In genomic region chr14:91348861-91349465, GRCh38 we compare ENCODE assay signal across 8 cellular contexts.
DNase-seq lines count a peak whose midpoint lies in the region; ATAC-seq and TF ChIP-seq lines count a peak whose summit lies in the region.

No MANE protein-coding gene starts in this region.

- DNase-seq in CD14-positive monocyte (ENCODE audit: low spot score) = no peak
- peak in 1 of 34 experiments; percentile 43 for DNase-seq in T-cell
- no peak for DNase-seq in left colon
- DNase-seq in NCI-H69 (lab: John Stamatoyannopoulos, UW) = no peak
- DNase-seq in left cardiac atrium = no peak
- no peak for DNase-seq in stimulated activated CD4-positive, alpha-beta T cell treated with anti-CD3 and anti-CD28 coated beads, Interleukin-2, amount 100 ng/mL, for 48 hours

- H3K27ac Mint-ChIP-seq in CD14-positive monocyte = peak overlapping the region; percentile 63 to 90 (median 78)
- H3K27ac Mint-ChIP-seq in T-cell = peak overlapping the region; percentile 96 to 98

- ATAC-seq in GM19463 (IDR thresholded peaks at IDR 0.05; ENCODE audit: unreplicated experiment) = peak; percentile 3
- no peak for ATAC-seq in T-cell (replicated peaks in 1 of 4)
- peak; percentile 22 for ATAC-seq in left colon
- no peak for ATAC-seq in HG03460 (IDR thresholded peaks at IDR 0.05; ENCODE audit: unreplicated experiment)
- no peak for ATAC-seq in left cardiac atrium

- H3K27me3 Mint-ChIP-seq in CD14-positive monocyte (ENCODE audit: low read depth in 3 of 3) (no peaks in the 10 kb centered on the region), T-cell (no peaks in the 10 kb centered on the region)

- no peak for TF ChIP-seq CTCF in CD14-positive monocyte (IDR thresholded peaks at IDR 0.05)

- H3K4me3 Mint-ChIP-seq in CD14-positive monocyte (peak overlapping the region in 1 of 2 donors; percentile 48), T-cell (peak overlapping the region; percentile 59 to 87 (median 82))

- H3K4me1 Mint-ChIP-seq in CD14-positive monocyte (peaks cover 84% of the 10 kb centered on the region), T-cell (peaks cover 78 to 91% (median 86%) of the 10 kb centered on the region in 3 donors)

- H3K36me3 Mint-ChIP-seq in CD14-positive monocyte (peaks cover 37 to 43% of the 10 kb centered on the region in 2 donors), T-cell (peaks cover 16% of the 10 kb centered on the region)

- CTCF ChIA-PET in T-cell (lab: Charles Lee) = interaction anchor here (0.5 to 3.3 kb wide), 10 partner anchors 24 to 78 kb away, joined by 3 to 29 read pairs (median 6); no protein-coding TSS in a partner anchor

- POLR2A ChIA-PET in T-cell (lab: Charles Lee) = interaction anchor here (0.5 to 1.6 kb wide), 7 partner anchors 11 to 77 kb away, joined by 3 to 8 read pairs (median 4); no protein-coding TSS in a partner anchor

- intact Hi-C loops in CD14-positive monocyte (cut with micrococcal nuclease) (no loop called here), left colon (cut with DNase I, micrococcal nuclease) (no loop called here), left cardiac atrium (cut with DNase I) (no loop called here)

- H3K9me3 Mint-ChIP-seq in CD14-positive monocyte (peaks cover 0 to 1% (median 0%) of the 10 kb centered on the region in 7 donors), T-cell (no peaks in the 10 kb centered on the region)

Comparison
In these comparisons a context has a peak if more than half of its experiments do, and no peak if none do; other contexts are left out.
1. ATAC-seq: peak in GM19463 (single experiment) and left colon (single experiment); none in T-cell (0 of 4), HG03460 (single experiment) and left cardiac atrium (0 of 2).